ENCODE assay signal across 25 cellular contexts in genomic region chr16:71889147-71889546, GRCh38. TPM values are rescaled to one million over a fixed set of nuclear protein-coding genes. Genes with fewer than 3 reads are reported as not detected.
DNase-seq lines count a peak whose midpoint lies in the region; ATAC-seq, FAIRE-seq and TF ChIP-seq lines count a peak whose summit lies in the region.
"Had no signal": no experiment of that assay in that cellular context is flagged by ENCODE, and none has a peak within 500 bp of the region (broad histone marks: within the 10 kb centered on the region; RNA-seq: fewer than 3 reads in every experiment).

No MANE protein-coding gene starts in this region.

- no peaks in the 10 kb centered on the region for H3K9me3 ChIP-seq in colonic mucosa
- H3K9me3 ChIP-seq in mucosa of descending colon = no peaks in the 10 kb centered on the region
- H3K9me3 ChIP-seq: BE2C, BLaER1 had no signal

- FAIRE-seq in H54 (lab: Jason Lieb, UNC) (no peak), HTR-8/SVneo (lab: Jason Lieb, UNC) (no peak)
- FAIRE-seq: A204.1, GM12878, GM12892, GM18507 had no signal

- no peak for TF ChIP-seq CTCF in colonic mucosa (IDR thresholded peaks at IDR 0.05)
- TF ChIP-seq CTCF in mucosa of descending colon (IDR thresholded peaks at IDR 0.05) = no peak

- H3K27me3 ChIP-seq in colonic mucosa = no peaks in the 10 kb centered on the region
- H3K27me3 ChIP-seq: BE2C, BLaER1 had no signal

- no peaks in the 10 kb centered on the region for H3K36me3 ChIP-seq in colonic mucosa
- H3K36me3 ChIP-seq in mucosa of descending colon (ENCODE audit: low read depth) = no peaks in the 10 kb centered on the region
- H3K36me3 ChIP-seq: BE2C, BLaER1 had no signal

- peak overlapping the region; percentile 42 for H3K27ac ChIP-seq in colonic mucosa
- H3K27ac ChIP-seq: BLaER1 had no signal

- TF ChIP-seq POLR2A in H54 (IDR thresholded peaks at IDR 0.05; ENCODE audit: low read depth, low read length) = no peak

- no peak overlapping the region for H3K4me3 ChIP-seq in colonic mucosa
- H3K4me3 ChIP-seq in mucosa of descending colon = no peak overlapping the region
- H3K4me3 ChIP-seq: BLaER1, GM12878 had no signal

- peak; percentile 68 for ATAC-seq in mucosa of descending colon
- ATAC-seq: GM12878 had no signal

- intact Hi-C loops in colonic mucosa (cut with DNase I) (no loop called here), mucosa of descending colon (cut with DNase I, micrococcal nuclease) (no loop called here)

- DNase-seq in colonic mucosa = no peak
- no peak for DNase-seq in mucosa of descending colon
- DNase-seq in SW 1271 (lab: John Stamatoyannopoulos, UW) = no peak
- DNase-seq in H54 (ENCODE audit: insufficient read length, low spot score) = no peak
- DNase-seq in HTR-8/SVneo (ENCODE audit: insufficient read length, low spot score) = no peak
- DNase-seq: 8988T; ACHN; BE2C; C1 segment of cervical spinal cord; CD4-positive, alpha-beta memory T cell; CD4-positive, CD25-positive, alpha-beta regulatory T cell; CD8-positive, alpha-beta memory T cell; COR-L47; DMS 273 treated with DMSO at 0.1 percent for 48 hours; DMS153; DMS53; DMS79; DND-41; EL; GDM1 had no signal

- no peaks in the 10 kb centered on the region for H3K4me1 ChIP-seq in colonic mucosa
- peaks cover 3% of the 10 kb centered on the region for H3K4me1 ChIP-seq in mucosa of descending colon (ENCODE audit: low read depth)
- H3K4me1 ChIP-seq: BE2C had no signal

- no peak overlapping the region for H3K9ac ChIP-seq in colonic mucosa (ENCODE audit: low read depth in 2 of 2, low read length in 2 of 2)
- H3K9ac ChIP-seq: BLaER1 had no signal

RNA-seq across cellular contexts. Expression of gene ZNF821, which starts 5.2 kb away (rescaled TPM):
- 10 to 100 TPM in 1 of 2 donors, 1 to 10 TPM in 1; 6.3 to 10.1 TPM for total RNA-seq in colonic mucosa
- 10 to 100 TPM; 10.2 to 13.7 (median 12.7) TPM for total RNA-seq in mucosa of descending colon

RNA-seq across cellular contexts. Expression of gene IST1, which starts 6.2 kb away (rescaled TPM):
- 100 to 1,000 TPM; 180 to 304 TPM for total RNA-seq in colonic mucosa
- total RNA-seq in mucosa of descending colon = 100 to 1,000 TPM; 223 to 278 (median 228) TPM

RNA-seq across cellular contexts. Expression of gene ATXN1L, which starts 43.4 kb away (rescaled TPM):
- total RNA-seq in colonic mucosa (10 to 100 TPM; 19.4 to 26.1 TPM), mucosa of descending colon (10 to 100 TPM; 21.6 to 38.7 (median 24.0) TPM)
